ENCODE assay signal across 8 cellular contexts in the genomic region with DNA sequence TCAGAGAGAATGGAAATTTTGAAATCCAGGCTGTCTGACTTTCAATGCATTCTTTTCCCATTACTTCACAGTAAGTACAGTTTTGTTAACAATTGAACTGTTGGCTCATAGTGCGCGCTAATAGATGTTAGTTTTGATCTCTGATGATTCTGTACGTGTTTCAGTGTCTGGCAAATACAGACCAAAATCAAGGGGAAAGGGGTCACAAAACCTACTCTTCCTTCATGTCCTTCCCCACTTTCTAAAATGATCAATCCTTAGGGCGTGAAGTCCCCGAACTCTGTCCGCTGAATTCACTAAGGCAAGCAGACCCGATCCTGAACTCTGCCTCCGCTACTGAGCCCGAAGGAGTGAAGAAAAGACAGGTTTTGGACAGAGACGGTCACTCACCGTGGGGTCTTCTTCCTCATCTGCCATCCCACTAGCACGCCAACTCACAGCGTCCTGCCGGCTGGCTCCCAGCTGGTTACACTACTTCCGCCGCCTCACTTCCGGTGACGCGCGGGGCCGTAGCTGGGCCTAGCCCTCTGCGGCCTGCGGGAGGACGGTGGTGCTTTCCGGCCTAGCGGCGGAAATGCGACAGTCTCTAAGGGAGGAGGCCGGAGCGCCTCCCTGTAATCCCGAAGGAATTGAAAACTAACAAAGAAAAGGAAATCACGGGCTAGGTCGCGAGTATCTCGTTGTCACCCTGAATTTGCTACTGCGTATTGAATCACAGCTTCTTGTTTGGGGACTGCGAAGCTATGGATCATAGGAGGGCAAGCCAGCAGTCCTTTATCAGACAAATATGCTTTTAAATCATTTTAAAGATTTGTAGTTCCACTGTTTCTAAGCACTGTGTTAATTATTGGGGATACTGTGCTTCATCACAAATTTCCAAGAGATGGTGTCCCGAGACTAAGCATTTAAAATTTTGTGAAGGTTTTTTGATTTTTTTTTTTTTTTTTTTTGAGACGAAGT. TPM values are rescaled to one million over a fixed set of nuclear protein-coding genes. Genes with fewer than 3 reads are reported as not detected.
A peak's percentile ranks its signal among the peaks of the same experiment; 100 is the strongest.
DNase-seq lines count a peak whose midpoint lies in the region; ATAC-seq lines count a peak whose summit lies in the region.

A gene with protein sequence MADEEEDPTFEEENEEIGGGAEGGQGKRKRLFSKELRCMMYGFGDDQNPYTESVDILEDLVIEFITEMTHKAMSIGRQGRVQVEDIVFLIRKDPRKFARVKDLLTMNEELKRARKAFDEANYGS (minus strand): TSS at position 473 of the 960 bp plus-strand sequence. CDS start 56 bp downstream, at position 417.

- DNase-seq in DMS 273 treated with DMSO at 0.1 percent for 48 hours (lab: John Stamatoyannopoulos, UW) (peak; percentile 91), HuH-7 (ENCODE audit: low spot score) (peak; percentile 93), OCI-M1 (lab: John Stamatoyannopoulos, UW) (peak; percentile 95), activated T-cell treated with anti-CD3 and anti-CD28 coated beads for 24 hours (ENCODE audit: low read depth) (peak; percentile 85), epidermal melanocyte (ENCODE audit: insufficient read length, low spot score) (peak; percentile 91)
- DNase-seq in stimulated activated CD8-positive, alpha-beta memory T cell treated with anti-CD3 and anti-CD28 coated beads, Interleukin-4, amount 100 ng/mL, for 1 hour (ENCODE audit: low read depth in 2 of 2, low spot score in 1 of 2): peak; percentile 69 to 79

- peak; percentile 99 for ATAC-seq in GM21515 (IDR thresholded peaks at IDR 0.05; ENCODE audit: unreplicated experiment)

- H3K4me1 ChIP-seq in mononuclear cell (ENCODE audit: insufficient read depth, low read length): peaks cover 19% of the 10 kb centered on the region

- peak within 1 kb of the TSS; percentile 68 for H3K4me3 ChIP-seq in mononuclear cell (ENCODE audit: low read length)

- no peaks in the 10 kb centered on the region for H3K27me3 ChIP-seq in mononuclear cell (ENCODE audit: insufficient read depth, low read length)

- no peaks in the 10 kb centered on the region for H3K9me3 ChIP-seq in mononuclear cell (ENCODE audit: low read depth, low read length)

RNA-seq across cellular contexts. Expression of the gene that starts here (rescaled TPM):
- 59.2 TPM for total RNA-seq in mononuclear cell

Comparison
In these comparisons a context has a peak if more than half of its experiments do, and no peak if none do; other contexts are left out.
1. Peak in every context shown above with its lines: DNase-seq, ATAC-seq and H3K4me3 ChIP-seq.